In the genomic region with DNA sequence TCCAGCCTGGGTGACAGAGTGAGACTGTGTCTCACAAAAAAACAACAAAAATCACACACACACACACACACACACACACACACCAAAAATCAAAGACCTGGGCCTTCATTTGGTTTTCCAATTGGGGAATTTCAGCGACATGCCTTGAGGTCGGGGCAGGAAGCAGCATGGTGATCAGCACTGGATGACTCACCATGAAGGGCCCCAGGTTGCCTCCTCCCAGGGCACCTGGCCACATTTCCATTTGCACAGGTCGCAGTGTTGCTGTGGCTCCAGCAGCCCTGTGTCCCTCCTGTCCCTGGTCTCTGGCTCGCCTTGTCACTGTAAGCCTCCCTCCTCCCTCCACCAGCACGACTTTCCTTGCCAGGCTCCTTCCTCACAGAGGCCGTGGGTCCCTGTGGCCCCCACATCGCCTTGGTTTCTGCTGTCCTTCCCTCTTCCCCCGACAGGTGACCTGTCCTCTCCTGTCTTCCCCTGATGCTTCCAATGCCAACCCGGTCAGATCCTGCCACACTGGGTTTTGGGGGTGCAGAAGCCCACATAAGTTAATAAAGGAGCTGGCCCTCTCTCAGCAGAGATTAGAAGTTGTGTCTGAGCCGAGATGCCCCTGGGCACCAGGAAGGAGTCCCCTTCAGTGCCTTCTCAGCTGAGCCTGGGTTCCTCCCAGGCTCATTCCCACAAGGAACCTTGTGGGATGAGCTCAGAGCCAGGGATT, we compare ENCODE assay signal across 16 cellular contexts.
"Had no signal": no experiment of that assay in that cellular context is flagged by ENCODE, and none has a peak within 500 bp of the region (broad histone marks: within the 10 kb centered on the region; RNA-seq: fewer than 3 reads in every experiment).

No MANE protein-coding gene starts in this region.

- H3K36me3 ChIP-seq: upper lobe of left lung had no signal

- H3K9me3 ChIP-seq: pancreas had no signal

- H3K27ac Mint-ChIP-seq: activated CD4-positive, alpha-beta T cell treated with anti-CD3 and anti-CD28 coated beads, Interleukin-2, amount 10 ng/mL, durations not matched to agents 7 days and 5 days; activated naive CD8-positive, alpha-beta T cell; activated T-helper 1 cell treated with anti-CD3 and anti-CD28 coated beads, Interleukin-12 subunit alpha, Interleukin-12 subunit beta, Interleukin-2, Interleukin-4 antibody, amounts not matched to agents 30 ng/mL and 10 ng/mL and 1 ng/mL, durations not matched to agents 14 hours and 24 hours and 36 hours; dendritic cell treated with granulocyte-macrophage colony-stimulating factor and Interleukin-4, amounts not matched to agents 40 ng/mL and 50 ng/mL, for 4 days; stimulated activated effector memory CD8-positive, alpha-beta T cell treated with anti-CD3 and anti-CD28 coated beads, Interleukin-12 subunit alpha, Interleukin-12 subunit beta, amount 100 ng/mL, for 72 hours; T-cell had no signal

- H3K4me3 ChIP-seq: lung, pancreas, sigmoid colon, thoracic aorta, upper lobe of left lung had no signal

- DNase-seq: activated CD4-positive, alpha-beta T cell treated with anti-CD3 and anti-CD28 coated beads, Interleukin-2, amount 10 ng/mL, durations not matched to agents 7 days and 5 days; effector memory CD4-positive, alpha-beta T cell; foreskin fibroblast; islet precursor cell; pancreas; sigmoid colon; stimulated activated CD4-positive, alpha-beta T cell treated with anti-CD3 and anti-CD28 coated beads, Interleukin-4, amount 100 ng/mL, for 24 hours; T-cell had no signal

- H3K4me1 ChIP-seq: sigmoid colon had no signal

- H3K36me3 Mint-ChIP-seq: activated naive CD8-positive, alpha-beta T cell; stimulated activated effector memory CD8-positive, alpha-beta T cell treated with anti-CD3 and anti-CD28 coated beads, Interleukin-12 subunit alpha, Interleukin-12 subunit beta, amount 100 ng/mL, for 72 hours; T-cell had no signal

- H3K27ac ChIP-seq: pancreas, sigmoid colon, thoracic aorta, upper lobe of left lung had no signal

- H3K4me3 Mint-ChIP-seq: activated CD4-positive, alpha-beta T cell treated with anti-CD3 and anti-CD28 coated beads, Interleukin-2, amount 10 ng/mL, durations not matched to agents 7 days and 5 days; activated naive CD8-positive, alpha-beta T cell; activated T-helper 1 cell treated with anti-CD3 and anti-CD28 coated beads, Interleukin-12 subunit alpha, Interleukin-12 subunit beta, Interleukin-2, Interleukin-4 antibody, amounts not matched to agents 30 ng/mL and 10 ng/mL and 1 ng/mL, durations not matched to agents 14 hours and 24 hours and 36 hours; dendritic cell treated with granulocyte-macrophage colony-stimulating factor and Interleukin-4, amounts not matched to agents 40 ng/mL and 50 ng/mL, for 4 days; stimulated activated effector memory CD8-positive, alpha-beta T cell treated with anti-CD3 and anti-CD28 coated beads, Interleukin-12 subunit alpha, Interleukin-12 subunit beta, amount 100 ng/mL, for 72 hours; T-cell had no signal

- H3K27me3 ChIP-seq: pancreas, sigmoid colon, upper lobe of left lung had no signal

- ATAC-seq: activated CD4-positive, CD25-positive, alpha-beta regulatory T cell treated with anti-CD3 and anti-CD28 coated beads, Interleukin-2, amount 50 U/mL, for 24 hours; pancreas; stimulated activated effector memory CD8-positive, alpha-beta T cell treated with anti-CD3 and anti-CD28 coated beads, Interleukin-12 subunit alpha, Interleukin-12 subunit beta, amount 100 ng/mL, for 72 hours; T-cell had no signal

- H3K4me1 Mint-ChIP-seq: stimulated activated effector memory CD8-positive, alpha-beta T cell treated with anti-CD3 and anti-CD28 coated beads, Interleukin-12 subunit alpha, Interleukin-12 subunit beta, amount 100 ng/mL, for 72 hours had no signal
